ENCODE assay signal across 1 cellular context in the genomic region with DNA sequence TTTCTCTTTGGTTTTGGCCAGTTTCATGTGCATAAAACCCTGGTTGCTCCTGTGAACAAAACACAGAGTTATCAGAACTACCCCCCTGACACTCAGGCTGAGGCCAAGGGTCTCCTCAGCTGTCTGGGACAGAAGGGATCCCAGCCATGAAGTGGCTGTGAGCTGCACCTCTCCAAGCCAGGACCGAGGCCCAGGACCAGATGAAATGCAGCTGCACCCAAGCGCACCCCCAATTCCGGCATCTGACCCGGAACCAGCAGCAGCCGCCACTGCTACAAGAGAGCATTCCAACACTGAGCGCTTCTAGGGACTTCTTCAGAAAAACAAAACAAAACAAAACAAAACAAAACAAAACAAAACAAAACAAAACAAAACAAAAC.
TF ChIP-seq lines count a peak whose summit lies in the region.

No MANE protein-coding gene starts in this region.

TF ChIP-seq in H1, 55 proteins besides CTCF, POLR2A, EP300 and RAD21 (continued from another document):
- no peak for TF ChIP-seq RNF2 (IDR thresholded peaks at IDR 0.05; ENCODE audit: borderline replicate concordance, low read depth, low read length, missing control alignments, poor library complexity, severe bottlenecking)
- no peak for TF ChIP-seq USF2 (IDR thresholded peaks at IDR 0.05; ENCODE audit: low read length)
- no peak for TF ChIP-seq BACH1 (IDR thresholded peaks at IDR 0.05; ENCODE audit: low read length)
- TF ChIP-seq HDAC6 (IDR thresholded peaks at IDR 0.05; ENCODE audit: low read depth, low read length): no peak
- no peak for TF ChIP-seq RXRA (IDR thresholded peaks at IDR 0.05; ENCODE audit: insufficient read depth, low read depth, low read length)
